In the genomic region with DNA sequence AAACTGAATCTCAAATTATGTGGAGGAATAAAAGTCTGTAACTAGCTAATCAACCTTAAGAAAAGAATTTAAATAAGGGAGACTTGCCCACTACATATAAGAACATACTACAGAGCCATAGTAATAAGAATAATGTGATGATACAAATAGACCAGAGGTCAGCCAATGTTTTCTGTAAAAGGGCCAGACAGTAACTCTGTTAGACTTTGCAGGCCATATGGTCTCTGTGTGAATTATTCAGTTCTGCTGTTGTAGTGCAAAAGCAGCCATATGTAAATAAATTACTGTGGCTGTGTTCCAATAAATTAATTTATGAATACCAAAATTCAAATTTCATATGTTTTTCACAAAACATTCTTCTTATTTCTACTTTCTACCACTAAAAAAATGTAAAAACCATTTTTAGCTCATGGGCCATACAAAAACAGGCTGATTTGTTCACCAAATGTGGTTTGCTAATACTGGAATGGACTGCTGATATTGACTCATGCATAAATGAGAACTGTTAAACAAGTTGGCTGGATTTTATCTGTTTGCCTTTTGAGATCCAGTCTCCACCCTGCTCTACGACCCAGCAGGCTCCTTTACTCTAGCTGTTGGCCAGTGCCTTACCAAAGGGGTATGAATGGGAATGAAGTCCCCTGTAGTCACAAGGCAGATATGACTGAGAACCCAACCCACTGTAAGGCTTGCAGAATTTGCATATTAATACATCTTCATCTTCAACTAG, we compare ENCODE assay signal across 19 cellular contexts.
"Had no signal": no experiment of that assay in that cellular context is flagged by ENCODE, and none has a peak within 500 bp of the region (broad histone marks: within the 10 kb centered on the region; RNA-seq: fewer than 3 reads in every experiment).

No MANE protein-coding gene starts in this region.

- H3K9me3 ChIP-seq: pancreas, prostate gland, right lobe of liver, thoracic aorta, transverse colon had no signal

- H3K27me3 ChIP-seq: pancreas, right lobe of liver, stomach, transverse colon had no signal

- H3K4me3 ChIP-seq: lung, pancreas, prostate gland, right lobe of liver, skin epidermis, stomach, thoracic aorta, transverse colon had no signal

- DNase-seq: effector memory CD4-positive, alpha-beta T cell; foreskin keratinocyte; kidney; left cardiac atrium; left ventricle myocardium superior; mesendoderm; naive B cell; occipital lobe; pancreas; right lobe of liver; stimulated activated CD4-positive, alpha-beta T cell treated with anti-CD3 and anti-CD28 coated beads, Interleukin-2, amount 100 ng/mL, for 24 hours; stomach; substantia nigra; transverse colon had no signal

- H3K27ac ChIP-seq: foreskin keratinocyte, pancreas, prostate gland, right lobe of liver, skin epidermis, stomach, thoracic aorta, transverse colon had no signal

- H3K36me3 ChIP-seq: pancreas, prostate gland, right lobe of liver, stomach, thoracic aorta, transverse colon had no signal

- H3K4me1 ChIP-seq: pancreas, prostate gland, right lobe of liver, stomach, transverse colon had no signal

- ATAC-seq: esophagus mucosa, foreskin keratinocyte, left ventricle myocardium superior, right lobe of liver had no signal
